Comparison of ENCODE assay signal across 33 cellular contexts in the genomic region with DNA sequence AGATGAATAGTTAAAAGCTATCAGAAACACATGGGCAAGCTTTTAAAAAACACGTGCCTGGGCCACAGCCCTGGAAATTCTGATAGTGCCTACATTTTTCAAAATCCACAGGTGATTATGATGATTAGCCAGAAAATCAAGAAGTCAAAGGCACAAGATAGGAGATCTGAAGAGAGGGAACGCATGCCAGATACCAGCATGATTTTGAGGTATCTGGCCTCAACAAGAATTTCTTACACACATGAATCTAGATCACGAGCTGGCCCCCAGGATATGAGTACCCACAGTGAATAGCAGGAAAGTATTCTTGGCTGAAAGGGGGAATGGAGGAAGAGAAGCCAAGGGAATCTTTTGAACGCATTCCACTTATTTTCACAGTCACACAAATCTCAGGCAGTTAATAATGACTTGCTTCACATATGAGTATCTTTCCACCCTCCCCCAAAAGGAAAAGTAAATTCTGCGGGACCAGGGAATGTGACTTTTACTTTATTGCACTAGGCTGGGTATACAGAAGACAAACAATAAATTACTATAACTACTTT.
"Had no signal": no experiment of that assay in that cellular context is flagged by ENCODE, and none has a peak within 500 bp of the region (broad histone marks: within the 10 kb centered on the region; RNA-seq: fewer than 3 reads in every experiment).

No MANE protein-coding gene starts in this region.

- H3K4me3 Mint-ChIP-seq: activated B cell treated with CpG ODN at 0.5 μM for 24 hours; activated CD4-positive, alpha-beta T cell treated with anti-CD3 and anti-CD28 coated beads for 36 hours; activated CD8-positive, alpha-beta T cell treated with anti-CD3 and anti-CD28 coated beads for 36 hours; activated naive CD8-positive, alpha-beta T cell; activated T-cell treated with anti-CD3 and anti-CD28 coated beads, Interleukin-2, amount 50 U/mL, for 4 hours; activated T-helper 17 cell treated with anti-CD3 and anti-CD28 coated beads, Interleukin-2, amount 50 U/mL, for 72 hours; central memory CD8-positive, alpha-beta T cell; dendritic cell treated with granulocyte-macrophage colony-stimulating factor and Interleukin-4, amounts not matched to agents 40 ng/mL and 50 ng/mL, for 4 days; endodermal cell; T-helper 17 cell; T-helper 2 cell treated with Interferon-gamma antibody and Interleukin-4, amounts not matched to agents 5 μg/mL and 100 μg/mL, for 36 hours had no signal

- H3K36me3 Mint-ChIP-seq: activated naive CD8-positive, alpha-beta T cell had no signal

- FAIRE-seq: astrocyte, bronchial epithelial cell had no signal

- H3K27me3 ChIP-seq: brain microvascular endothelial cell, dorsolateral prefrontal cortex, foreskin keratinocyte had no signal

- ATAC-seq: activated CD4-positive, alpha-beta T cell treated with anti-CD3 and anti-CD28 coated beads for 36 hours; activated CD8-positive, alpha-beta T cell treated with anti-CD3 and anti-CD28 coated beads for 36 hours; activated T-cell treated with anti-CD3 and anti-CD28 coated beads, Interleukin-2, amount 50 U/mL, for 4 hours; activated T-helper 17 cell treated with anti-CD3 and anti-CD28 coated beads, Interleukin-2, amount 50 U/mL, for 72 hours; esophagus mucosa; foreskin keratinocyte; T-helper 17 cell had no signal

- H3K27me3 Mint-ChIP-seq: activated B cell treated with CpG ODN at 0.5 μM for 24 hours; activated CD4-positive, alpha-beta T cell treated with anti-CD3 and anti-CD28 coated beads for 36 hours; activated naive CD8-positive, alpha-beta T cell; activated T-helper 17 cell treated with anti-CD3 and anti-CD28 coated beads, Interleukin-2, amount 50 U/mL, for 72 hours; dendritic cell treated with granulocyte-macrophage colony-stimulating factor and Interleukin-4, amounts not matched to agents 40 ng/mL and 50 ng/mL, for 4 days; T-helper 17 cell had no signal

- H3K4me1 Mint-ChIP-seq: activated B cell treated with CpG ODN at 0.5 μM for 24 hours; activated CD4-positive, alpha-beta T cell treated with anti-CD3 and anti-CD28 coated beads for 36 hours; activated T-helper 17 cell treated with anti-CD3 and anti-CD28 coated beads, Interleukin-2, amount 50 U/mL, for 72 hours; central memory CD8-positive, alpha-beta T cell; T-helper 17 cell had no signal

- H3K4me3 ChIP-seq: coronary artery, dorsolateral prefrontal cortex had no signal

- H3K4me1 ChIP-seq: foreskin keratinocyte had no signal

- H3K36me3 ChIP-seq: brain microvascular endothelial cell, WERI-Rb-1 had no signal

- H3K27ac ChIP-seq: brain microvascular endothelial cell, coronary artery, dorsolateral prefrontal cortex, foreskin keratinocyte, WERI-Rb-1 had no signal

- H3K27ac Mint-ChIP-seq: activated B cell treated with CpG ODN at 0.5 μM for 24 hours; activated CD4-positive, alpha-beta T cell treated with anti-CD3 and anti-CD28 coated beads for 36 hours; activated CD8-positive, alpha-beta T cell treated with anti-CD3 and anti-CD28 coated beads for 36 hours; activated naive CD8-positive, alpha-beta T cell; activated T-helper 17 cell treated with anti-CD3 and anti-CD28 coated beads, Interleukin-2, amount 50 U/mL, for 72 hours; dendritic cell treated with granulocyte-macrophage colony-stimulating factor and Interleukin-4, amounts not matched to agents 40 ng/mL and 50 ng/mL, for 4 days; endodermal cell; T-helper 17 cell; T-helper 2 cell treated with Interferon-gamma antibody and Interleukin-4, amounts not matched to agents 5 μg/mL and 100 μg/mL, for 36 hours had no signal

- H3K9me3 Mint-ChIP-seq: activated B cell treated with CpG ODN at 0.5 μM for 24 hours; activated CD8-positive, alpha-beta T cell treated with anti-CD3 and anti-CD28 coated beads for 36 hours; activated T-cell treated with anti-CD3 and anti-CD28 coated beads, Interleukin-2, amount 50 U/mL, for 4 hours; activated T-helper 17 cell treated with anti-CD3 and anti-CD28 coated beads, Interleukin-2, amount 50 U/mL, for 72 hours; central memory CD8-positive, alpha-beta T cell; dendritic cell treated with granulocyte-macrophage colony-stimulating factor and Interleukin-4, amounts not matched to agents 40 ng/mL and 50 ng/mL, for 4 days had no signal

- DNase-seq: activated B cell treated with CpG ODN at 0.5 μM for 24 hours; activated CD4-positive, alpha-beta T cell treated with anti-CD3 and anti-CD28 coated beads for 36 hours; activated CD4-positive, alpha-beta T cell treated with anti-CD3 and anti-CD28 coated beads, Interleukin-2, amount 50 U/mL, for 1 hour; activated CD4-positive, alpha-beta T cell treated with anti-CD3 and anti-CD28 coated beads, Interleukin-2, amount 50 U/mL, for 48 hours; activated CD4-positive, CD25-positive, alpha-beta regulatory T cell treated with anti-CD3 and anti-CD28 coated beads, Interleukin-2, amount 50 U/mL, for 72 hours; activated CD8-positive, alpha-beta memory T cell treated with anti-CD3 and anti-CD28 coated beads for 24 hours; activated CD8-positive, alpha-beta T cell treated with anti-CD3 and anti-CD28 coated beads for 36 hours; activated effector memory CD4-positive, alpha-beta T cell treated with Interleukin-2 at 50 U/mL for 16 hours; activated gamma-delta T cell treated with Interleukin-2 at 50 U/mL for 16 hours; activated naive CD4-positive, alpha-beta T cell treated with anti-CD3 and anti-CD28 coated beads, Interleukin-2, amount 50 U/mL, for 16 hours; activated naive CD4-positive, alpha-beta T cell treated with Interleukin-2 at 50 U/mL for 16 hours; activated T-cell treated with anti-CD3 and anti-CD28 coated beads, Interleukin-2, amount 50 U/mL, for 4 hours; amniotic stem cell; anterior cingulate cortex; brain microvascular endothelial cell; dorsolateral prefrontal cortex; effector memory CD4-positive, alpha-beta T cell; endodermal cell; foreskin keratinocyte; head of caudate nucleus; T-helper 1 cell; T-helper 17 cell; T1000; WERI-Rb-1 had no signal
